In genomic region chr10:102645741-102646609, GRCh38 we compare ENCODE assay signal across 8 cellular contexts. TPM values are rescaled to one million over a fixed set of nuclear protein-coding genes. Genes with fewer than 3 reads are reported as not detected.
DNase-seq lines count a peak whose midpoint lies in the region; ATAC-seq, FAIRE-seq and TF ChIP-seq lines count a peak whose summit lies in the region.

No MANE protein-coding gene starts in this region.

- H3K9me3 Mint-ChIP-seq in activated T-cell treated with anti-CD3 and anti-CD28 coated beads, Interleukin-2, amount 50 U/mL, for 4 hours, result no peaks in the 10 kb centered on the region
- H3K9me3 Mint-ChIP-seq in natural killer cell, result no peaks in the 10 kb centered on the region

- FAIRE-seq in A549 (lab: Jason Lieb, UNC), result no peak

- CTCF ChIA-PET in A549 (lab: Yijun Ruan, JAX), result interaction anchor here (0.7 to 3.8 kb wide), 20 partner anchors 10 to 145 kb away, joined by 3 to 38 read pairs (median 4); partner anchors contain the start of genes ACTR1A, ARL3, SFXN2 and SUFU

- H3K9me3 ChIP-seq in A549 (no peaks in the 10 kb centered on the region), esophagus squamous epithelium (no peaks in the 10 kb centered on the region)

- TF ChIP-seq CTCF in A549 (IDR thresholded peaks at IDR 0.05) (no peak), esophagus squamous epithelium (IDR thresholded peaks at IDR 0.05) (peak in 1 of 6 experiments; percentile 7), natural killer cell (IDR thresholded peaks at IDR 0.05) (no peak)

- H3K27ac ChIP-seq in A549, result peak overlapping the region; percentile 98
- H3K27ac ChIP-seq in esophagus squamous epithelium, result peak overlapping the region; percentile 97 to 100 (median 99)

- no peaks in the 10 kb centered on the region for H3K27me3 ChIP-seq in esophagus squamous epithelium

- peaks cover 3% of the 10 kb centered on the region for H3K36me3 Mint-ChIP-seq in activated T-cell treated with anti-CD3 and anti-CD28 coated beads, Interleukin-2, amount 50 U/mL, for 4 hours (ENCODE audit: insufficient read depth)
- H3K36me3 Mint-ChIP-seq in natural killer cell, result no peaks in the 10 kb centered on the region

- WGBS in A549 (ENCODE audit: missing lambda C conversion rate), result under 1% methylated on average over 29 of the region's 29 CpGs
- WGBS in esophagus squamous epithelium, 2 donors, result 0% methylated on average over 14 to 15 of the region's 29 CpGs

- ATAC-seq in A549, result peak in 1 of 2 experiments; percentile 21; a peak in 3 of 6 replicates
- peak; percentile 23 for ATAC-seq in GM18520 (IDR thresholded peaks at IDR 0.05; ENCODE audit: unreplicated experiment)
- peak; percentile 36 for ATAC-seq in HG03095 (IDR thresholded peaks at IDR 0.05; ENCODE audit: unreplicated experiment)
- peak; percentile 41 to 46 for ATAC-seq in activated T-cell treated with anti-CD3 and anti-CD28 coated beads, Interleukin-2, amount 50 U/mL, for 4 hours
- peak; percentile 37 to 68 (median 52) for ATAC-seq in natural killer cell

- TF ChIP-seq RAD21 in A549 (conservative IDR thresholded peaks at IDR 0.05 in 1 of 2, IDR thresholded peaks at IDR 0.05 in 1 of 2), result no peak

- H3K4me1 Mint-ChIP-seq in activated T-cell treated with anti-CD3 and anti-CD28 coated beads, Interleukin-2, amount 50 U/mL, for 4 hours (ENCODE audit: low read depth), result peaks cover 54% of the 10 kb centered on the region
- peaks cover 63 to 70% of the 10 kb centered on the region in 2 donors for H3K4me1 Mint-ChIP-seq in natural killer cell

- H3K36me3 ChIP-seq in esophagus squamous epithelium, result peaks cover 0 to 1% (median 0%) of the 10 kb centered on the region in 3 donors

- no peaks in the 10 kb centered on the region for H3K27me3 Mint-ChIP-seq in activated T-cell treated with anti-CD3 and anti-CD28 coated beads, Interleukin-2, amount 50 U/mL, for 4 hours (ENCODE audit: low read depth)
- H3K27me3 Mint-ChIP-seq in natural killer cell (ENCODE audit: low read depth in 2 of 2), result no peaks in the 10 kb centered on the region

- TF ChIP-seq POLR2A in A549 (IDR thresholded peaks at IDR 0.05; ENCODE audit: low read length) (peak; percentile 14; the same call in 1 of the 2 replicates), esophagus squamous epithelium (IDR thresholded peaks at IDR 0.05) (peak in 2 of 4 donors; percentile 59 to 72)

- intact Hi-C loops in esophagus squamous epithelium (cut with DNase I) (no loop called here), natural killer cell (cut with micrococcal nuclease) (loop anchor here (1.0 to 10.0 kb wide), 8 partner anchors 15 to 719 kb away; partner anchors contain the start of genes CNNM2, GBF1, NFKB2 and PITX3)

- H3K4me3 ChIP-seq in A549 (peak overlapping the region; percentile 94), esophagus squamous epithelium (peak overlapping the region; percentile 85 to 94 (median 90))

- H3K27ac Mint-ChIP-seq in natural killer cell, result peak overlapping the region; percentile 99

- H3K4me3 Mint-ChIP-seq in activated T-cell treated with anti-CD3 and anti-CD28 coated beads, Interleukin-2, amount 50 U/mL, for 4 hours, result peak overlapping the region; percentile 92
- peak overlapping the region; percentile 99 for H3K4me3 Mint-ChIP-seq in natural killer cell

- peaks cover 26% of the 10 kb centered on the region for H3K4me1 ChIP-seq in A549
- H3K4me1 ChIP-seq in esophagus squamous epithelium, result peaks cover 48 to 65% (median 49%) of the 10 kb centered on the region in 3 donors

- peak overlapping the region; percentile 99 for H3K4me2 ChIP-seq in A549

- no peak for TF ChIP-seq EP300 in A549 (IDR thresholded peaks at IDR 0.05)

- POLR2A ChIA-PET in A549 (lab: Yijun Ruan, JAX), result interaction anchor here (0.8 to 2.5 kb wide), 7 partner anchors 9 to 272 kb away, joined by 3 to 15 read pairs (median 3); partner anchors contain the start of genes ACTR1A, ARL3, CNNM2 and SFXN2

- peak; percentile 66 to 70 for DNase-seq in A549 (ENCODE audit: low read depth in 1 of 2, low spot score in 1 of 2)
- peak; percentile 99 for DNase-seq in OCI-M1 (lab: John Stamatoyannopoulos, UW)
- peak; percentile 57 for DNase-seq in activated T-cell treated with anti-CD3 and anti-CD28 coated beads, Interleukin-2, amount 50 U/mL, for 4 hours
- DNase-seq in esophagus squamous epithelium (lab: John Stamatoyannopoulos, UW), result peak; percentile 76
- peak; percentile 79 for DNase-seq in natural killer cell
- DNase-seq in stimulated activated naive CD4-positive, alpha-beta T cell treated with Interleukin-2 at 50 U/mL for 16 hours (lab: John Stamatoyannopoulos, UW), result peak; percentile 83

TF ChIP-seq in A549, 52 proteins besides CTCF, POLR2A, EP300 and RAD21:
- TF ChIP-seq FOSL2 (IDR thresholded peaks at IDR 0.05) (0 out of 2 replicates have a peak, but pooled peaks have one; percentile 7), FOSL2 (CRISPR knock-in tag; IDR thresholded peaks at IDR 0.05) (peak; percentile 80), NPAS2 (CRISPR knock-in tag; IDR thresholded peaks at IDR 0.05; ENCODE audit: borderline replicate concordance) (no peak), EHF (CRISPR knock-in tag; IDR thresholded peaks at IDR 0.05) (no peak), MAFK (IDR thresholded peaks at IDR 0.05; ENCODE audit: partially characterized antibody) (no peak), CBX8 (IDR thresholded peaks at IDR 0.05) (no peak), ZSCAN20 (CRISPR knock-in tag; IDR thresholded peaks at IDR 0.05) (no peak), JUN (IDR thresholded peaks at IDR 0.05) (no peak), JUNB (IDR thresholded peaks at IDR 0.05) (0 out of 2 replicates have a peak, but pooled peaks have one; percentile 34), RARB (CRISPR knock-in tag; IDR thresholded peaks at IDR 0.05) (no peak)
- TF ChIP-seq, protein P1, sequence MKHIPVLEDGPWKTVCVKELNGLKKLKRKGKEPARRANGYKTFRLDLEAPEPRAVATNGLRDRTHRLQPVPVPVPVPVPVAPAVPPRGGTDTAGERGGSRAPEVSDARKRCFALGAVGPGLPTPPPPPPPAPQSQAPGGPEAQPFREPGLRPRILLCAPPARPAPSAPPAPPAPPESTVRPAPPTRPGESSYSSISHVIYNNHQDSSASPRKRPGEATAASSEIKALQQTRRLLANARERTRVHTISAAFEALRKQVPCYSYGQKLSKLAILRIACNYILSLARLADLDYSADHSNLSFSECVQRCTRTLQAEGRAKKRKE (CRISPR knock-in tag; IDR thresholded peaks at IDR 0.05; ENCODE audit: low read depth), result no peak
- TF ChIP-seq, protein P2, sequence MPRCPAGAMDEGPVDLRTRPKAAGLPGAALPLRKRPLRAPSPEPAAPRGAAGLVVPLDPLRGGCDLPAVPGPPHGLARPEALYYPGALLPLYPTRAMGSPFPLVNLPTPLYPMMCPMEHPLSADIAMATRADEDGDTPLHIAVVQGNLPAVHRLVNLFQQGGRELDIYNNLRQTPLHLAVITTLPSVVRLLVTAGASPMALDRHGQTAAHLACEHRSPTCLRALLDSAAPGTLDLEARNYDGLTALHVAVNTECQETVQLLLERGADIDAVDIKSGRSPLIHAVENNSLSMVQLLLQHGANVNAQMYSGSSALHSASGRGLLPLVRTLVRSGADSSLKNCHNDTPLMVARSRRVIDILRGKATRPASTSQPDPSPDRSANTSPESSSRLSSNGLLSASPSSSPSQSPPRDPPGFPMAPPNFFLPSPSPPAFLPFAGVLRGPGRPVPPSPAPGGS (IDR thresholded peaks at IDR 0.05), result 0 out of 3 replicates have a peak, but pooled peaks have one; percentile 8

RNA-seq across cellular contexts. Expression of gene TRIM8, which starts 1.7 kb away (rescaled TPM):
- polyA plus RNA-seq in A549 (2011; rRNA removed) (26.6 and 32.5 TPM in 2 replicates), A549 (2017; fragmentation: RNase III; extraction: RNeasy Plus Mini Kit Qiagen cat#74134 plus additional on column Dnase treatment) (21.1 to 22.8 TPM (median 21.2 TPM) in 3 replicates)
- polyA plus RNA-seq in A549 (2012; cell fraction: cytosol; rRNA removed), result 40.1 and 46.5 TPM in 2 replicates
- 35.8 and 42.5 TPM in 2 replicates for polyA plus RNA-seq in A549 (2012; cell fraction: nucleus; rRNA removed)
- polyA minus RNA-seq in A549 (2011; rRNA and poly(A)+ RNA removed), result 15.5 and 25.4 TPM in 2 replicates
- total RNA-seq in activated T-cell treated with anti-CD3 and anti-CD28 coated beads, Interleukin-2, amount 50 U/mL, for 4 hours, result 10 to 100 TPM; 53.9 to 67.6 (median 59.9) TPM
- total RNA-seq in esophagus squamous epithelium (10 to 100 TPM; 27.6 to 75.9 (median 48.8) TPM), natural killer cell (10 to 100 TPM; 81.9 to 87.8 (median 86.2) TPM)
